ENCODE assay signal across 8 cellular contexts in genomic region chr14:65413739-65414045, GRCh38. TPM values are rescaled to one million over a fixed set of nuclear protein-coding genes. Genes with fewer than 3 reads are reported as not detected.
A peak's percentile ranks its signal among the peaks of the same experiment; 100 is the strongest.
DNase-seq lines count a peak whose midpoint lies in the region; ATAC-seq, FAIRE-seq and TF ChIP-seq lines count a peak whose summit lies in the region.

No MANE protein-coding gene starts in this region.

- no peak for TF ChIP-seq CTCF in testis (IDR thresholded peaks at IDR 0.05)
- TF ChIP-seq CTCF in RWPE1 (conservative IDR thresholded peaks at IDR 0.05; ENCODE audit: low read depth): no peak

- CTCF ChIA-PET in activated CD4-positive, alpha-beta T cell treated with anti-CD3 and anti-CD28 coated beads, Interleukin-2, amount 10 ng/mL, durations not matched to agents 7 days and 5 days (lab: Charles Lee): interaction anchor here (0.6 to 2.0 kb wide), 9 partner anchors 9 to 411 kb away, joined by 3 to 10 read pairs (median 4); no protein-coding TSS in a partner anchor
- CTCF ChIA-PET in RWPE1 (lab: Yijun Ruan, JAX): interaction anchor here (0.6 to 3.6 kb wide), 6 partner anchors 20 to 547 kb away, joined by 3 to 23 read pairs (median 4); no protein-coding TSS in a partner anchor

- H3K9me3 ChIP-seq in testis: no peaks in the 10 kb centered on the region

- no peak for FAIRE-seq in HTR-8/SVneo (lab: Jason Lieb, UNC)

- no peaks in the 10 kb centered on the region for H3K27me3 Mint-ChIP-seq in activated CD4-positive, alpha-beta T cell treated with anti-CD3 and anti-CD28 coated beads, Interleukin-2, amount 10 ng/mL, durations not matched to agents 7 days and 5 days
- H3K27me3 Mint-ChIP-seq in activated naive CD8-positive, alpha-beta T cell treated with anti-CD3 and anti-CD28 coated beads, Interleukin-2, amount 50 U/mL, for 24 hours: no peaks in the 10 kb centered on the region

- H3K36me3 ChIP-seq in testis (ENCODE audit: low read depth, missing control alignments): no peaks in the 10 kb centered on the region

- no peaks in the 10 kb centered on the region for H3K27me3 ChIP-seq in layer of hippocampus (ENCODE audit: control insufficient read depth, insufficient read depth, low read length)
- no peaks in the 10 kb centered on the region for H3K27me3 ChIP-seq in testis

- H3K27ac ChIP-seq in layer of hippocampus (ENCODE audit: low read depth, low read length): peak overlapping the region; percentile 88
- H3K27ac ChIP-seq in testis: peak overlapping the region; percentile 94 to 96
- H3K27ac ChIP-seq in RWPE1: no peak overlapping the region; the same call in 1 of the 2 replicates

- H3K9me3 Mint-ChIP-seq in activated CD4-positive, alpha-beta T cell treated with anti-CD3 and anti-CD28 coated beads, Interleukin-2, amount 10 ng/mL, durations not matched to agents 7 days and 5 days: no peaks in the 10 kb centered on the region
- H3K9me3 Mint-ChIP-seq in activated naive CD8-positive, alpha-beta T cell treated with anti-CD3 and anti-CD28 coated beads, Interleukin-2, amount 50 U/mL, for 24 hours: no peaks in the 10 kb centered on the region

- WGBS in testis, 2 donors: 16 to 19% methylated on average over 5 to 6 of the region's 6 CpGs

- H3K4me3 ChIP-seq in testis: peak overlapping the region; percentile 79 to 94

- DNase-seq in activated CD4-positive, alpha-beta T cell treated with anti-CD3 and anti-CD28 coated beads, Interleukin-2, amount 10 ng/mL, durations not matched to agents 7 days and 5 days: no peak
- DNase-seq in activated CD4-positive, alpha-beta T cell treated with anti-CD3 and anti-CD28 coated beads for 1 hour: no peak
- no peak for DNase-seq in activated naive CD8-positive, alpha-beta T cell treated with anti-CD3 and anti-CD28 coated beads, Interleukin-2, amount 50 U/mL, for 24 hours
- DNase-seq in testis (no peak), RWPE1 (ENCODE audit: low spot score) (no peak), HTR-8/SVneo (ENCODE audit: insufficient read length, low spot score) (no peak)

- POLR2A ChIA-PET in activated CD4-positive, alpha-beta T cell treated with anti-CD3 and anti-CD28 coated beads, Interleukin-2, amount 10 ng/mL, durations not matched to agents 7 days and 5 days (lab: Charles Lee): interaction anchor here (0.8 kb wide), 1 partner anchor 127 kb away, joined by 3 read pairs; no protein-coding TSS in a partner anchor
- POLR2A ChIA-PET in RWPE1 (lab: Yijun Ruan, JAX; ENCODE audit: low non-redundant PET): no interaction called here

- H3K36me3 Mint-ChIP-seq in activated CD4-positive, alpha-beta T cell treated with anti-CD3 and anti-CD28 coated beads, Interleukin-2, amount 10 ng/mL, durations not matched to agents 7 days and 5 days (ENCODE audit: low read depth): peaks cover 6% of the 10 kb centered on the region
- H3K36me3 Mint-ChIP-seq in activated naive CD8-positive, alpha-beta T cell treated with anti-CD3 and anti-CD28 coated beads, Interleukin-2, amount 50 U/mL, for 24 hours (ENCODE audit: low read depth): peaks cover 11% of the 10 kb centered on the region

- intact Hi-C loops in testis (cut with DNase I; ENCODE audit: low total_unique reads): loop anchor here (10.0 kb wide), 1 partner anchor 411 kb away; no protein-coding TSS in a partner anchor

- peak overlapping the region; percentile 90 for H3K27ac Mint-ChIP-seq in activated CD4-positive, alpha-beta T cell treated with anti-CD3 and anti-CD28 coated beads, Interleukin-2, amount 10 ng/mL, durations not matched to agents 7 days and 5 days
- peak overlapping the region; percentile 36 for H3K27ac Mint-ChIP-seq in activated naive CD8-positive, alpha-beta T cell treated with anti-CD3 and anti-CD28 coated beads, Interleukin-2, amount 50 U/mL, for 24 hours

- peak overlapping the region; percentile 92 for H3K4me3 Mint-ChIP-seq in activated CD4-positive, alpha-beta T cell treated with anti-CD3 and anti-CD28 coated beads, Interleukin-2, amount 10 ng/mL, durations not matched to agents 7 days and 5 days
- peak overlapping the region; percentile 86 for H3K4me3 Mint-ChIP-seq in activated naive CD8-positive, alpha-beta T cell treated with anti-CD3 and anti-CD28 coated beads, Interleukin-2, amount 50 U/mL, for 24 hours

- ATAC-seq in activated naive CD8-positive, alpha-beta T cell treated with anti-CD3 and anti-CD28 coated beads, Interleukin-2, amount 50 U/mL, for 24 hours: no peak
- no peak for ATAC-seq in HG03095 (IDR thresholded peaks at IDR 0.05; ENCODE audit: unreplicated experiment)

- no peak for TF ChIP-seq POLR2A in testis (IDR thresholded peaks at IDR 0.05)

- H3K4me1 Mint-ChIP-seq in activated CD4-positive, alpha-beta T cell treated with anti-CD3 and anti-CD28 coated beads, Interleukin-2, amount 10 ng/mL, durations not matched to agents 7 days and 5 days: peaks cover 46% of the 10 kb centered on the region
- H3K4me1 Mint-ChIP-seq in activated naive CD8-positive, alpha-beta T cell treated with anti-CD3 and anti-CD28 coated beads, Interleukin-2, amount 50 U/mL, for 24 hours: peaks cover 36% of the 10 kb centered on the region

- H3K4me1 ChIP-seq in testis: no peaks in the 10 kb centered on the region

RNA-seq across cellular contexts. Expression of gene FUT8, which starts 1.2 kb away (rescaled TPM):
- total RNA-seq in activated CD4-positive, alpha-beta T cell treated with anti-CD3 and anti-CD28 coated beads, Interleukin-2, amount 10 ng/mL, durations not matched to agents 7 days and 5 days: 10 to 100 TPM; 70.9 to 79.2 TPM
- 10 to 100 TPM; 58.7 to 68.3 TPM for total RNA-seq in testis
- polyA plus RNA-seq in testis (ENCODE audit: insufficient read depth, low read depth, low replicate concordance): 47.1 TPM
